ENCODE assay signal across 2 cellular contexts in genomic region chrX:133413218-133413925, GRCh38.
TF ChIP-seq lines count a peak whose summit lies in the region.

No MANE protein-coding gene starts in this region.

TF ChIP-seq in SK-N-SH, 30 proteins besides CTCF, POLR2A, EP300 and RAD21 (continued from another document):
- no peak for TF ChIP-seq TAF1 (IDR thresholded peaks at IDR 0.05; ENCODE audit: borderline replicate concordance, low read depth, low read length)

TF ChIP-seq in SK-N-SH treated with all-trans-retinoic acid at 6 μM for 48 hours, 23 proteins besides CTCF, POLR2A, EP300 and RAD21 (continued from another document):
- TF ChIP-seq, protein P1, sequence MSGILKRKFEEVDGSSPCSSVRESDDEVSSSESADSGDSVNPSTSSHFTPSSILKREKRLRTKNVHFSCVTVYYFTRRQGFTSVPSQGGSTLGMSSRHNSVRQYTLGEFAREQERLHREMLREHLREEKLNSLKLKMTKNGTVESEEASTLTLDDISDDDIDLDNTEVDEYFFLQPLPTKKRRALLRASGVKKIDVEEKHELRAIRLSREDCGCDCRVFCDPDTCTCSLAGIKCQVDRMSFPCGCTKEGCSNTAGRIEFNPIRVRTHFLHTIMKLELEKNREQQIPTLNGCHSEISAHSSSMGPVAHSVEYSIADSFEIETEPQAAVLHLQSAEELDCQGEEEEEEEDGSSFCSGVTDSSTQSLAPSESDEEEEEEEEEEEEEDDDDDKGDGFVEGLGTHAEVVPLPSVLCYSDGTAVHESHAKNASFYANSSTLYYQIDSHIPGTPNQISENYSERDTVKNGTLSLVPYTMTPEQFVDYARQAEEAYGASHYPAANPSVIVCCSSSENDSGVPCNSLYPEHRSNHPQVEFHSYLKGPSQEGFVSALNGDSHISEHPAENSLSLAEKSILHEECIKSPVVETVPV (CRISPR knock-in tag; IDR thresholded peaks at IDR 0.05), result no peak
- TF ChIP-seq OSR1 (CRISPR knock-in tag; IDR thresholded peaks at IDR 0.05), result no peak
- TF ChIP-seq BACH2 (CRISPR knock-in tag; IDR thresholded peaks at IDR 0.05; ENCODE audit: borderline replicate concordance), result no peak
- TF ChIP-seq ARNTL (CRISPR knock-in tag; IDR thresholded peaks at IDR 0.05; ENCODE audit: borderline replicate concordance, low read depth), result no peak
- TF ChIP-seq ZC3H10 (CRISPR knock-in tag; IDR thresholded peaks at IDR 0.05), result no peak
